ENCODE assay signal across 17 cellular contexts in the genomic region with DNA sequence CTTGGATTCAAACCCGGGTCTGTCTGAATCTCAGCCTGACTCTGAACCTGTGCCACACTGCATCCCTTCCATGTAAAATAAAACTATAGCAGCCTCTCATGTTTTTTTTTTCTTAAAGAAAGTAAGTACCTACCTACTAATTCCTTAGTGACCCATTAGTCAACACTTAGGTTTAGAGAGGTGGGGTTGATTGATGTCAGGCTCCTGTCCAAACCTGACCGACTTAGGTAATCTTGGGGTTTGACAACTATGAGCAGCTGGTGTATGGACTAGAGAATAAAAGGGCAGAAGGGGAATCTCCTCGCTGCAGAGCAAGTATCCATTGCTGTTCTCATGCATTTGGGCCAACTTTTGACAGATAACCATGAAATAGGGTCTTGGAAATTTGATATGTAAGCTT. TPM values are rescaled to one million over a fixed set of nuclear protein-coding genes. Genes with fewer than 3 reads are reported as not detected.
"Had no signal": no experiment of that assay in that cellular context is flagged by ENCODE, and none has a peak within 500 bp of the region (broad histone marks: within the 10 kb centered on the region; RNA-seq: fewer than 3 reads in every experiment).

No MANE protein-coding gene starts in this region.

- H3K79me2 ChIP-seq: hepatocyte, parathyroid adenoma had no signal

- H3K27ac ChIP-seq: hepatocyte, neutrophil, parathyroid adenoma, tibial artery, uterus had no signal

- H3K4me1 Mint-ChIP-seq: activated CD4-positive, alpha-beta memory T cell treated with anti-CD3 and anti-CD28 coated beads, Interleukin-2, amount 10 ng/mL, durations not matched to agents 7 days and 5 days; naive thymus-derived CD4-positive, alpha-beta T cell; stimulated activated effector memory CD8-positive, alpha-beta T cell treated with anti-CD3 and anti-CD28 coated beads, Interleukin-12 subunit alpha, Interleukin-12 subunit beta, amount 100 ng/mL, for 72 hours had no signal

- H3K27ac Mint-ChIP-seq: activated CD4-positive, alpha-beta memory T cell treated with anti-CD3 and anti-CD28 coated beads, Interleukin-2, amount 10 ng/mL, durations not matched to agents 7 days and 5 days; activated T-cell treated with anti-CD3 and anti-CD28 coated beads, Interleukin-2, amount 50 U/mL, for 24 hours; naive thymus-derived CD4-positive, alpha-beta T cell; stimulated activated effector memory CD8-positive, alpha-beta T cell treated with anti-CD3 and anti-CD28 coated beads, Interleukin-12 subunit alpha, Interleukin-12 subunit beta, amount 100 ng/mL, for 72 hours; WTC11 had no signal

- H2AFZ ChIP-seq: hepatocyte, parathyroid adenoma had no signal

- H3K36me3 ChIP-seq: neutrophil, tibial artery, uterus had no signal

- H3K4me2 ChIP-seq: hepatocyte had no signal

- H3K9ac ChIP-seq: parathyroid adenoma had no signal

- H3K4me3 ChIP-seq: hepatocyte, mucosa of descending colon, tibial artery, uterus had no signal

- H3K4me3 Mint-ChIP-seq: activated CD4-positive, alpha-beta memory T cell treated with anti-CD3 and anti-CD28 coated beads, Interleukin-2, amount 10 ng/mL, durations not matched to agents 7 days and 5 days; activated T-cell treated with anti-CD3 and anti-CD28 coated beads, Interleukin-2, amount 50 U/mL, for 24 hours; naive thymus-derived CD4-positive, alpha-beta T cell; stimulated activated effector memory CD8-positive, alpha-beta T cell treated with anti-CD3 and anti-CD28 coated beads, Interleukin-12 subunit alpha, Interleukin-12 subunit beta, amount 100 ng/mL, for 72 hours; WTC11 had no signal

- H3K9me3 Mint-ChIP-seq: activated CD4-positive, alpha-beta memory T cell treated with anti-CD3 and anti-CD28 coated beads, Interleukin-2, amount 10 ng/mL, durations not matched to agents 7 days and 5 days; activated T-cell treated with anti-CD3 and anti-CD28 coated beads, Interleukin-2, amount 50 U/mL, for 24 hours; naive thymus-derived CD4-positive, alpha-beta T cell; stimulated activated effector memory CD8-positive, alpha-beta T cell treated with anti-CD3 and anti-CD28 coated beads, Interleukin-12 subunit alpha, Interleukin-12 subunit beta, amount 100 ng/mL, for 72 hours; WTC11 had no signal

- H3K27me3 ChIP-seq: tibial artery had no signal

- DNase-seq: activated CD4-positive, alpha-beta memory T cell treated with anti-CD3 and anti-CD28 coated beads, Interleukin-2, amount 10 ng/mL, durations not matched to agents 7 days and 5 days; activated CD4-positive, alpha-beta T cell treated with anti-CD3 and anti-CD28 coated beads for 4 hours; activated naive CD4-positive, alpha-beta T cell treated with anti-CD3 and anti-CD28 coated beads, Interleukin-2, amount 50 U/mL, for 16 hours; activated T-cell treated with anti-CD3 and anti-CD28 coated beads, Interleukin-2, amount 50 U/mL, for 24 hours; islet precursor cell; mucosa of descending colon; naive thymus-derived CD4-positive, alpha-beta T cell; retina; tibial artery; uterus had no signal

- H3K4me1 ChIP-seq: parathyroid adenoma, tibial artery, uterus had no signal

- H3K36me3 Mint-ChIP-seq: naive thymus-derived CD4-positive, alpha-beta T cell; stimulated activated effector memory CD8-positive, alpha-beta T cell treated with anti-CD3 and anti-CD28 coated beads, Interleukin-12 subunit alpha, Interleukin-12 subunit beta, amount 100 ng/mL, for 72 hours; WTC11 had no signal

- H3K9me3 ChIP-seq: mucosa of descending colon, neutrophil, tibial artery, uterus had no signal

RNA-seq across cellular contexts. Expression of a gene that starts 6.5 kb away (rescaled TPM):
- total RNA-seq: activated CD4-positive, alpha-beta memory T cell treated with anti-CD3 and anti-CD28 coated beads, Interleukin-2, amount 10 ng/mL, durations not matched to agents 7 days and 5 days; esophagus mucosa; left lobe of liver had no signal
